Comparison of ENCODE assay signal across 2 cellular contexts in the genomic region with DNA sequence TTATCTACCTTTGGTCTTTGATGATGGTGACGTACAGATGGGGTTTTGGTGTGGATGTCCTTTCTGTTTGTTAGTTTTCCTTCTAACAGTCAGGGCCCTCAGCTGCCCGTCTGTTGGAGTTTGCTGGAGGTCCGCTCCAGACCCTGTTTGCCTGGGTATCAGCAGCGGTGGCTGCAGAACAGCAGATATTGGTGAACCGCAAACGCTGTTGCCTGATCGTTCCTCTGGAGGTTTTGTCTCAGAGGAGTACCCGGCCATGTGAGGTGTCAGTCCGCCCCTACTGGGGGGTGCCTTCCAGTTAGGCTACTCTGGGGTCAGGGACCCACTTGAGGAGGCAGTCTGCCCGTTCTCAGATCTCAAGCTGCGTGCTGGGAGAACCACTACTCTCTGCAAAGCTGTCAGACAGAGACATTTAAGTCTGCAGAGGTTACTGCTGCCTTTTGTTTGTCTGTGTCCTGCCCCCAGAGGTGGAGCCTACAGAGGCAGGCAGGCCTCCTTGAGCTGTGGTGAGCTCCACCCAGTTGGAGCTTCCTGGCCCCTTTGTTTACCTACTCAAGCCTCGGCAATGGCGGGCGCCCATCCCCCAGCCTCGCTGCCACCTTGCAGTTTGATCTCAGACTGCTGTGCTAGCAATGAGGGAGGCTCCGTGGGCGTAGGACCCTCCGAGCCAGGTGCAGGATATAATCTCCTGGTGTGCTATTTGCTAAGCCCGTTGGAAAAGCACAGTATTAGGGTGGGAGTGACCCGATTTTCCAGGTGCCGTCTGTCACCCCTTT.
TF ChIP-seq lines count a peak whose summit lies in the region.

No MANE protein-coding gene starts in this region.

TF ChIP-seq in K562, 482 proteins besides CTCF, POLR2A, EP300 and RAD21:
- TF ChIP-seq, protein P1, sequence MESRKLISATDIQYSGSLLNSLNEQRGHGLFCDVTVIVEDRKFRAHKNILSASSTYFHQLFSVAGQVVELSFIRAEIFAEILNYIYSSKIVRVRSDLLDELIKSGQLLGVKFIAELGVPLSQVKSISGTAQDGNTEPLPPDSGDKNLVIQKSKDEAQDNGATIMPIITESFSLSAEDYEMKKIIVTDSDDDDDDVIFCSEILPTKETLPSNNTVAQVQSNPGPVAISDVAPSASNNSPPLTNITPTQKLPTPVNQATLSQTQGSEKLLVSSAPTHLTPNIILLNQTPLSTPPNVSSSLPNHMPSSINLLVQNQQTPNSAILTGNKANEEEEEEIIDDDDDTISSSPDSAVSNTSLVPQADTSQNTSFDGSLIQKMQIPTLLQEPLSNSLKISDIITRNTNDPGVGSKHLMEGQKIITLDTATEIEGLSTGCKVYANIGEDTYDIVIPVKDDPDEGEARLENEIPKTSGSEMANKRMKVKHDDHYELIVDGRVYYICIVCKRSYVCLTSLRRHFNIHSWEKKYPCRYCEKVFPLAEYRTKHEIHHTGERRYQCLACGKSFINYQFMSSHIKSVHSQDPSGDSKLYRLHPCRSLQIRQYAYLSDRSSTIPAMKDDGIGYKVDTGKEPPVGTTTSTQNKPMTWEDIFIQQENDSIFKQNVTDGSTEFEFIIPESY (CRISPR knock-in tag; IDR thresholded peaks at IDR 0.05), result peak; percentile 93

TF ChIP-seq in HepG2, 621 proteins besides CTCF, POLR2A, EP300 and RAD21 (continued from another document):
- TF ChIP-seq, protein P2, sequence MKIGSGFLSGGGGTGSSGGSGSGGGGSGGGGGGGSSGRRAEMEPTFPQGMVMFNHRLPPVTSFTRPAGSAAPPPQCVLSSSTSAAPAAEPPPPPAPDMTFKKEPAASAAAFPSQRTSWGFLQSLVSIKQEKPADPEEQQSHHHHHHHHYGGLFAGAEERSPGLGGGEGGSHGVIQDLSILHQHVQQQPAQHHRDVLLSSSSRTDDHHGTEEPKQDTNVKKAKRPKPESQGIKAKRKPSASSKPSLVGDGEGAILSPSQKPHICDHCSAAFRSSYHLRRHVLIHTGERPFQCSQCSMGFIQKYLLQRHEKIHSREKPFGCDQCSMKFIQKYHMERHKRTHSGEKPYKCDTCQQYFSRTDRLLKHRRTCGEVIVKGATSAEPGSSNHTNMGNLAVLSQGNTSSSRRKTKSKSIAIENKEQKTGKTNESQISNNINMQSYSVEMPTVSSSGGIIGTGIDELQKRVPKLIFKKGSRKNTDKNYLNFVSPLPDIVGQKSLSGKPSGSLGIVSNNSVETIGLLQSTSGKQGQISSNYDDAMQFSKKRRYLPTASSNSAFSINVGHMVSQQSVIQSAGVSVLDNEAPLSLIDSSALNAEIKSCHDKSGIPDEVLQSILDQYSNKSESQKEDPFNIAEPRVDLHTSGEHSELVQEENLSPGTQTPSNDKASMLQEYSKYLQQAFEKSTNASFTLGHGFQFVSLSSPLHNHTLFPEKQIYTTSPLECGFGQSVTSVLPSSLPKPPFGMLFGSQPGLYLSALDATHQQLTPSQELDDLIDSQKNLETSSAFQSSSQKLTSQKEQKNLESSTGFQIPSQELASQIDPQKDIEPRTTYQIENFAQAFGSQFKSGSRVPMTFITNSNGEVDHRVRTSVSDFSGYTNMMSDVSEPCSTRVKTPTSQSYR (CRISPR knock-in tag; IDR thresholded peaks at IDR 0.05; ENCODE audit: borderline replicate concordance), result peak; percentile 53; the same call in 1 of the 2 replicates
